ENCODE assay signal across 8 cellular contexts in genomic region chr2:64767670-64768425, GRCh38.
A peak's percentile ranks its signal among the peaks of the same experiment; 100 is the strongest.
DNase-seq lines count a peak whose midpoint lies in the region; ATAC-seq lines count a peak whose summit lies in the region.

No MANE protein-coding gene starts in this region.

- H3K27me3 ChIP-seq in layer of hippocampus (ENCODE audit: control insufficient read depth, insufficient read depth, low read length): no peaks in the 10 kb centered on the region

- peak; percentile 92 for DNase-seq in Ammon's horn (ENCODE audit: low spot score)
- peak; percentile 90 for DNase-seq in NCI-H2227 treated with DMSO at 0.1 percent for 48 hours (lab: John Stamatoyannopoulos, UW)
- DNase-seq in activated CD4-positive, CD25-positive, alpha-beta regulatory T cell treated with anti-CD3 and anti-CD28 coated beads, Interleukin-2, amount 50 U/mL, for 72 hours: peak; percentile 73
- peak; percentile 91 for DNase-seq in cerebellum (ENCODE audit: low spot score)
- DNase-seq in stimulated activated CD4-positive, alpha-beta T cell treated with anti-CD3 and anti-CD28 coated beads, Interleukin-1b, Interleukin-23, amount 100 ng/mL, for 24 hours (ENCODE audit: low read depth in 4 of 4, low spot score in 1 of 4): peak; percentile 41 to 71 (median 50)

- peak overlapping the region; percentile 96 for H3K27ac ChIP-seq in layer of hippocampus (ENCODE audit: low read depth, low read length)

- peak; percentile 93 for ATAC-seq in GM19023 (IDR thresholded peaks at IDR 0.05; ENCODE audit: unreplicated experiment)
- ATAC-seq in HG03175 (IDR thresholded peaks at IDR 0.05; ENCODE audit: unreplicated experiment): peak; percentile 87

Comparison
In these comparisons a context has a peak if more than half of its experiments do, and no peak if none do; other contexts are left out.
1. Peak in every context shown above with its lines: DNase-seq, ATAC-seq and H3K27ac ChIP-seq.